Comparison of ENCODE assay signal across 1 cellular context in the genomic region with DNA sequence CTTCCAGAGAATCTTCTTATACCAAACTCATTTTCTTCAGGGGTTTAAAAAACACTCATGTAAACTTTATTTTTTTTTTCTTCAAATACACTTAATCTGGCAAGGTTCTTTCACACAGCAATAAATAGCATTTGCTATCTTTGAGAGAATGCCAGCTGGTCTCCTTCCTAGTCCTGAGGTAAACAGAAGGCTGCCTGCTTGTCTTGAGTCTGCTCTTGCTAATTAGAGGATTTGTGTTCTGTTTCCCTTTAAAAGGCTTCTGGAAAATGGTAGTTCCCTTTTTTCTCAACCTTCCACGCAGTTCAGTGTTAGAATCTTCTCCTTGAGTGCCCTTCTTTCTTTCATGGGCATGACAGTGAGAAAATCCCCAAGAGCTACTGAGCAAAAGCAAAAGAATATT.
TF ChIP-seq lines count a peak whose summit lies in the region.

No MANE protein-coding gene starts in this region.

TF ChIP-seq in IMR-90, 13 proteins besides CTCF, POLR2A, EP300 and RAD21 (continued from another document):
- no peak for TF ChIP-seq CEBPB (IDR thresholded peaks at IDR 0.05; ENCODE audit: low read depth, low read length)
- TF ChIP-seq MAFK (IDR thresholded peaks at IDR 0.05; ENCODE audit: low read depth, low read length), result no peak
